Comparison of ENCODE assay signal across 9 cellular contexts in the genomic region with DNA sequence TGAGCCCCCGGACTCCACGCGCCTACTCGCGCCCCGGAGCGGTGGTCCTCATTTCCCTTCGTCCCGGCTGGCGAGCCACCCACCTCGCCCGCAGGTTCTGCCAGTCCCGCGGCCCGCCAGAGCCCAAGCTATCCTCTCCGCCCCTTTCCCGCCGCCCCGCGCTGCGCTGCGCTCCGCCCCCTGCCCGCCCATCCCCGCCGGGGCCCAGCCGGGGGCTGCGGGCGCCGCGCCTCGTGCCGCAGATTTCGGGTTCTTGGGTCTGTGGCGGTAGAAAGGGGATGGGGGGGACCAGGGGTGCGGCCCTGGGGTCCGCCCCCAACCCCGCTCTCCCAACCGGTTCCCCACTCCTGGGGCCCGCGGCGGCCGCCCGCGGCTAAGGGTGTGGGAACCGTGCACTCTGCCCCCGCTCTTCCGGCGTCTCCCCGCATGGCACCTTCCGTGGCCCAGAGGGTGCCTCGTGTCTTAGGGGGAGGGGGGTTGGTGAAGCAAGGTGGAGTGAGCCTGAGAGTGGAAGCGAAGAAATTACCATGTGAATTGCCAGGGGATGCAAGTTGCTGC.
DNase-seq lines count a peak whose midpoint lies in the region; ATAC-seq and TF ChIP-seq lines count a peak whose summit lies in the region.
"Had no signal": no experiment of that assay in that cellular context is flagged by ENCODE, and none has a peak within 500 bp of the region (broad histone marks: within the 10 kb centered on the region; RNA-seq: fewer than 3 reads in every experiment).

No MANE protein-coding gene starts in this region.

- peak overlapping the region; percentile 73 for H3K4me2 ChIP-seq in smooth muscle cell

- peak overlapping the region; percentile 95 for H3K27ac Mint-ChIP-seq in activated naive CD8-positive, alpha-beta T cell

- H3K4me1 ChIP-seq in SJSA1 (replicated peaks) (peaks cover 35% of the 10 kb centered on the region), iPS-18a (ENCODE audit: control insufficient read depth, low read depth, low read length) (peaks cover 17% of the 10 kb centered on the region), smooth muscle cell (ENCODE audit: low read depth) (peaks cover 24% of the 10 kb centered on the region)

- peaks cover 33% of the 10 kb centered on the region for H3K4me1 Mint-ChIP-seq in activated naive CD8-positive, alpha-beta T cell (ENCODE audit: low read depth)

- no peaks in the 10 kb centered on the region for H3K9me3 Mint-ChIP-seq in activated naive CD8-positive, alpha-beta T cell (ENCODE audit: low read depth)

- WGBS in smooth muscle cell (ENCODE audit: low lambda C conversion rate) = 66% methylated on average over 8 of the region's 53 CpGs

- peaks cover 39% of the 10 kb centered on the region for H3K79me2 ChIP-seq in smooth muscle cell (ENCODE audit: low read depth)

- H3F3A ChIP-seq in smooth muscle cell (ENCODE audit: low read depth) = no peaks in the 10 kb centered on the region

- H3K4me3 Mint-ChIP-seq in activated naive CD8-positive, alpha-beta T cell = peak overlapping the region; percentile 83

- H2AFZ ChIP-seq in smooth muscle cell (ENCODE audit: low read depth) = no peak overlapping the region

- no peak for ATAC-seq in GM19351 (IDR thresholded peaks at IDR 0.05; ENCODE audit: unreplicated experiment)

- H3K36me3 ChIP-seq in SJSA1 (0 out of 2 replicates have a peak, but pooled peaks cover 3% of the 10 kb centered on the region), iPS-18a (ENCODE audit: control insufficient read depth, low read depth, low read length) (peaks cover 17% of the 10 kb centered on the region), smooth muscle cell (ENCODE audit: low read depth) (no peaks in the 10 kb centered on the region)

- H3K27me3 Mint-ChIP-seq in activated naive CD8-positive, alpha-beta T cell = no peaks in the 10 kb centered on the region

- DNase-seq in DMS53 (lab: John Stamatoyannopoulos, UW) (peak; percentile 73), DMS53 treated with DMSO at 0.1 percent for 48 hours (lab: John Stamatoyannopoulos, UW; ENCODE audit: unreplicated experiment) (no peak), SJSA1 (ENCODE audit: low read depth in 1 of 2, low spot score in 2 of 2) (peak; percentile 45 to 46), smooth muscle cell (lab: John Stamatoyannopoulos, UW; ENCODE audit: unreplicated experiment) (peak; percentile 5), NCI-H1694 treated with DMSO at 0.1 percent for 48 hours (lab: John Stamatoyannopoulos, UW) (no peak)

- H4K20me1 ChIP-seq in smooth muscle cell (ENCODE audit: low read depth) = peaks cover 10% of the 10 kb centered on the region

- peak overlapping the region; percentile 73 for H3K9ac ChIP-seq in iPS-18a (ENCODE audit: low read length)
- H3K9ac ChIP-seq in smooth muscle cell (ENCODE audit: low read depth) = no peak overlapping the region

- H3K4me3 ChIP-seq in SJSA1 (peak overlapping the region; percentile 67), iPS-18a (ENCODE audit: low read length) (peak overlapping the region; percentile 92), smooth muscle cell (peak overlapping the region; percentile 55)

- peaks cover 5% of the 10 kb centered on the region for H3K36me3 Mint-ChIP-seq in activated naive CD8-positive, alpha-beta T cell

- no peak for TF ChIP-seq CTCF in smooth muscle cell (IDR thresholded peaks at IDR 0.05; ENCODE audit: borderline replicate concordance, insufficient read depth, poor library complexity, severe bottlenecking)

- H3K27ac ChIP-seq in SJSA1 = peak overlapping the region; percentile 50
- no peak overlapping the region for H3K27ac ChIP-seq in iPS-18a (ENCODE audit: low read length)
- H3K27ac ChIP-seq in smooth muscle cell (ENCODE audit: low read depth) = peak overlapping the region; percentile 72
- H3K27ac ChIP-seq: 22Rv1 had no signal

- H3K9me3 ChIP-seq in SJSA1 (replicated peaks) (no peaks in the 10 kb centered on the region), iPS-18a (ENCODE audit: control insufficient read depth, low read depth, low read length) (no peaks in the 10 kb centered on the region), smooth muscle cell (replicated peaks; ENCODE audit: low read depth) (no peaks in the 10 kb centered on the region)

- H3K27me3 ChIP-seq in SJSA1 (replicated peaks) (no peaks in the 10 kb centered on the region), iPS-18a (ENCODE audit: control insufficient read depth, insufficient read depth, low read length) (no peaks in the 10 kb centered on the region), smooth muscle cell (ENCODE audit: low read depth) (no peaks in the 10 kb centered on the region)

Comparison
In these comparisons a context has a peak if more than half of its experiments do, and no peak if none do; other contexts are left out.
1. DNase-seq: peak in DMS53 (single experiment), SJSA1 (2 of 2) and smooth muscle cell (single experiment); none in DMS53 treated with DMSO at 0.1 percent for 48 hours (single experiment) and NCI-H1694 treated with DMSO at 0.1 percent for 48 hours (single experiment).
2. Peak in every context shown above with its lines, with median percentiles within 50 percentile points of each other: H3K4me3 ChIP-seq.